In the genomic region with DNA sequence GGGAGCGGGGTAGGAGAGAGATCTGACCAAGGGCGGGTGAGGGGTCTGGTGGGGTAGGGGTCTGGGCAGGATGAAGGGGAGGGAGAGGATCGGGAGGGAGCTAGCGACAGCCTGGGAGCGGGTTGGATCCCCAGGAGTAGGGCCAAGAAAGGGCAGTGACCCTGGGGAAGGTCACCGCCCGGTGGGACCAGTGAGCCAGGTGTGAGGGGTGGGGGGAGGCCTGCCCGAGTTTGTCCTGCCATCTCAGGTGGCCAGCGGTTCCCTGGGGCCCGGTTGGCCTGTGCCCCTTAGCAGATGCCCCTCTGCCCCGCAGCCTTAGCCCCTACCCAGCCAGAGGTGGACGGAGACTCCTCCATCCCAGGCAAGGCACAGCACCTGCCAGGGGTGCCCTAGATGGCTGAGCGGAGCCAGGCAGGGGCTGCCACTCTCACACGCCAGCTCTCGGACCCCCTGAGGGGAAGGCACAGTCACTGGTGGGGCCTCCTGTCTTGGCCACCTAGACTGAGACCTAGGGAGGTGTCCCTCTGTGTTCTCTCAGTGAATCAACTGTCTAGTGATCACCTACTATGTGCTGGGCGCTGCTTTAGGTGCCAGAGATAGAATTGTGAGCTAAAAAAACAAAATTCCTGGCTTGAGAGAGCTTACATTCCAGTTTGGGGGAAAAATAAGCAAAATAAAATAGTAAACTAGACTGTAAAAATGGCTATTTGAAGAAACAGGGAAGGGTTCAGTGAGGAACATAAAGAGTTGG, we compare ENCODE assay signal across 8 cellular contexts. TPM values are rescaled to one million over a fixed set of nuclear protein-coding genes. Genes with fewer than 3 reads are reported as not detected.
A peak's percentile ranks its signal among the peaks of the same experiment; 100 is the strongest.
DNase-seq lines count a peak whose midpoint lies in the region; ATAC-seq, FAIRE-seq and TF ChIP-seq lines count a peak whose summit lies in the region.

No MANE protein-coding gene starts in this region.

- H3K36me3 ChIP-seq in HUES64 (ENCODE audit: insufficient read depth, low read length): no peaks in the 10 kb centered on the region

- no peak for TF ChIP-seq POLR2A in A549 (IDR thresholded peaks at IDR 0.05; ENCODE audit: low read length)

- no peak for TF ChIP-seq RAD21 in A549 (conservative IDR thresholded peaks at IDR 0.05 in 1 of 2, IDR thresholded peaks at IDR 0.05 in 1 of 2)

- H3K4me1 ChIP-seq in A549: 0 out of 3 replicates have a peak, but pooled peaks cover 3% of the 10 kb centered on the region
- no peaks in the 10 kb centered on the region for H3K4me1 ChIP-seq in HUES64 (ENCODE audit: insufficient read depth, low read length)

- H3K36me3 Mint-ChIP-seq in effector memory CD8-positive, alpha-beta T cell (ENCODE audit: insufficient read depth): peaks cover 11% of the 10 kb centered on the region
- H3K36me3 Mint-ChIP-seq in mesothelial cell of epicardium: no peaks in the 10 kb centered on the region

- peaks cover 0 to 10% of the 10 kb centered on the region in 2 donors for H3K27me3 Mint-ChIP-seq in effector memory CD8-positive, alpha-beta T cell
- H3K27me3 Mint-ChIP-seq in mesothelial cell of epicardium (ENCODE audit: low read depth): no peaks in the 10 kb centered on the region

- DNase-seq in A549 (ENCODE audit: low read depth in 1 of 2, low spot score in 1 of 2) (no peak), mesothelial cell of epicardium (ENCODE audit: low spot score in 2 of 2, unreplicated experiment in 2 of 2) (no peak), NCI-H1417 treated with DMSO at 0.1 percent for 48 hours (lab: John Stamatoyannopoulos, UW) (no peak), ecto neural progenitor cell (ENCODE audit: low spot score) (no peak), urothelium cell line (ENCODE audit: low spot score) (no peak)
- no peak for DNase-seq in effector memory CD8-positive, alpha-beta T cell

- CTCF ChIA-PET in A549 (lab: Yijun Ruan, JAX): interaction anchor here (0.6 to 1.9 kb wide), 5 partner anchors 8 to 58 kb away, joined by 3 to 12 read pairs (median 7); no protein-coding TSS in a partner anchor

- no peak; the same call in 2 of the 3 replicates for TF ChIP-seq CTCF in A549 (IDR thresholded peaks at IDR 0.05)
- no peak for TF ChIP-seq CTCF in mesothelial cell of epicardium (IDR thresholded peaks at IDR 0.05; ENCODE audit: unreplicated experiment)

- H3K9ac ChIP-seq in HUES64 (ENCODE audit: low read depth, low read length): no peak overlapping the region

- H3K9me3 ChIP-seq in A549 (no peaks in the 10 kb centered on the region), HUES64 (ENCODE audit: insufficient read depth, low read depth, low read length) (no peaks in the 10 kb centered on the region)

- no peak overlapping the region for H3K27ac Mint-ChIP-seq in effector memory CD8-positive, alpha-beta T cell
- H3K27ac Mint-ChIP-seq in mesothelial cell of epicardium: peak overlapping the region; percentile 59

- H3K27ac ChIP-seq in A549 (peak overlapping the region; percentile 51 to 94; a peak in 5 of 6 replicates), HUES64 (ENCODE audit: low read depth, low read length) (no peak overlapping the region)

- H3K4me3 ChIP-seq in A549 (peak overlapping the region; percentile 90), HUES64 (ENCODE audit: low read length) (peak overlapping the region; percentile 48)

- ATAC-seq in A549 (peak in 1 of 2 experiments; percentile 24; a peak in 3 of 6 replicates), GM21576 (IDR thresholded peaks at IDR 0.05; ENCODE audit: unreplicated experiment) (no peak)
- ATAC-seq in effector memory CD8-positive, alpha-beta T cell (replicated peaks): no peak

- H3K4me2 ChIP-seq in A549: peak overlapping the region; percentile 96

- no peak for FAIRE-seq in A549 (lab: Jason Lieb, UNC)
- no peak for FAIRE-seq in urothelium cell line (lab: Jason Lieb, UNC)

- H3K9me3 Mint-ChIP-seq in effector memory CD8-positive, alpha-beta T cell: no peaks in the 10 kb centered on the region
- no peaks in the 10 kb centered on the region for H3K9me3 Mint-ChIP-seq in mesothelial cell of epicardium

- peak overlapping the region; percentile 66 to 76 for H3K4me3 Mint-ChIP-seq in effector memory CD8-positive, alpha-beta T cell
- peak overlapping the region; percentile 51 for H3K4me3 Mint-ChIP-seq in mesothelial cell of epicardium

- no peak for TF ChIP-seq EP300 in A549 (IDR thresholded peaks at IDR 0.05)

- H3K4me1 Mint-ChIP-seq in effector memory CD8-positive, alpha-beta T cell (ENCODE audit: low read depth in 2 of 2): peaks cover 16 to 24% of the 10 kb centered on the region in 2 donors
- peaks cover 26% of the 10 kb centered on the region for H3K4me1 Mint-ChIP-seq in mesothelial cell of epicardium

- POLR2A ChIA-PET in A549 (lab: Yijun Ruan, JAX): interaction anchor here (0.5 to 1.7 kb wide), 2 partner anchors 420 to 506 kb away, joined by 6 to 7 read pairs; partner anchors contain the start of gene CALM1

- H3K27me3 ChIP-seq in HUES64 (ENCODE audit: insufficient read depth, low read length): peaks cover 16% of the 10 kb centered on the region

- 27% methylated on average over 10 of the region's 16 CpGs for WGBS in A549 (ENCODE audit: missing lambda C conversion rate)
- 41% methylated on average over 16 of the region's 16 CpGs for whole genome bisulfite sequencing in HUES64

TF ChIP-seq in A549, 52 proteins besides CTCF, POLR2A, EP300 and RAD21:
- TF ChIP-seq HEYL (CRISPR knock-in tag; IDR thresholded peaks at IDR 0.05): no peak
- TF ChIP-seq SMC3 (IDR thresholded peaks at IDR 0.05): 0 out of 3 replicates have a peak, but pooled peaks have one; percentile 4
- TF ChIP-seq NPAS2 (CRISPR knock-in tag; IDR thresholded peaks at IDR 0.05; ENCODE audit: borderline replicate concordance): no peak
- TF ChIP-seq NR3C1 (IDR thresholded peaks at IDR 0.05): no peak
- no peak for TF ChIP-seq BHLHE40 (IDR thresholded peaks at IDR 0.05; ENCODE audit: low read depth, low read length)
- TF ChIP-seq, protein P1, sequence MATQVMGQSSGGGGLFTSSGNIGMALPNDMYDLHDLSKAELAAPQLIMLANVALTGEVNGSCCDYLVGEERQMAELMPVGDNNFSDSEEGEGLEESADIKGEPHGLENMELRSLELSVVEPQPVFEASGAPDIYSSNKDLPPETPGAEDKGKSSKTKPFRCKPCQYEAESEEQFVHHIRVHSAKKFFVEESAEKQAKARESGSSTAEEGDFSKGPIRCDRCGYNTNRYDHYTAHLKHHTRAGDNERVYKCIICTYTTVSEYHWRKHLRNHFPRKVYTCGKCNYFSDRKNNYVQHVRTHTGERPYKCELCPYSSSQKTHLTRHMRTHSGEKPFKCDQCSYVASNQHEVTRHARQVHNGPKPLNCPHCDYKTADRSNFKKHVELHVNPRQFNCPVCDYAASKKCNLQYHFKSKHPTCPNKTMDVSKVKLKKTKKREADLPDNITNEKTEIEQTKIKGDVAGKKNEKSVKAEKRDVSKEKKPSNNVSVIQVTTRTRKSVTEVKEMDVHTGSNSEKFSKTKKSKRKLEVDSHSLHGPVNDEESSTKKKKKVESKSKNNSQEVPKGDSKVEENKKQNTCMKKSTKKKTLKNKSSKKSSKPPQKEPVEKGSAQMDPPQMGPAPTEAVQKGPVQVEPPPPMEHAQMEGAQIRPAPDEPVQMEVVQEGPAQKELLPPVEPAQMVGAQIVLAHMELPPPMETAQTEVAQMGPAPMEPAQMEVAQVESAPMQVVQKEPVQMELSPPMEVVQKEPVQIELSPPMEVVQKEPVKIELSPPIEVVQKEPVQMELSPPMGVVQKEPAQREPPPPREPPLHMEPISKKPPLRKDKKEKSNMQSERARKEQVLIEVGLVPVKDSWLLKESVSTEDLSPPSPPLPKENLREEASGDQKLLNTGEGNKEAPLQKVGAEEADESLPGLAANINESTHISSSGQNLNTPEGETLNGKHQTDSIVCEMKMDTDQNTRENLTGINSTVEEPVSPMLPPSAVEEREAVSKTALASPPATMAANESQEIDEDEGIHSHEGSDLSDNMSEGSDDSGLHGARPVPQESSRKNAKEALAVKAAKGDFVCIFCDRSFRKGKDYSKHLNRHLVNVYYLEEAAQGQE (IDR thresholded peaks at IDR 0.05): no peak
- no peak for TF ChIP-seq CEBPB (IDR thresholded peaks at IDR 0.05)
- TF ChIP-seq, protein P2, sequence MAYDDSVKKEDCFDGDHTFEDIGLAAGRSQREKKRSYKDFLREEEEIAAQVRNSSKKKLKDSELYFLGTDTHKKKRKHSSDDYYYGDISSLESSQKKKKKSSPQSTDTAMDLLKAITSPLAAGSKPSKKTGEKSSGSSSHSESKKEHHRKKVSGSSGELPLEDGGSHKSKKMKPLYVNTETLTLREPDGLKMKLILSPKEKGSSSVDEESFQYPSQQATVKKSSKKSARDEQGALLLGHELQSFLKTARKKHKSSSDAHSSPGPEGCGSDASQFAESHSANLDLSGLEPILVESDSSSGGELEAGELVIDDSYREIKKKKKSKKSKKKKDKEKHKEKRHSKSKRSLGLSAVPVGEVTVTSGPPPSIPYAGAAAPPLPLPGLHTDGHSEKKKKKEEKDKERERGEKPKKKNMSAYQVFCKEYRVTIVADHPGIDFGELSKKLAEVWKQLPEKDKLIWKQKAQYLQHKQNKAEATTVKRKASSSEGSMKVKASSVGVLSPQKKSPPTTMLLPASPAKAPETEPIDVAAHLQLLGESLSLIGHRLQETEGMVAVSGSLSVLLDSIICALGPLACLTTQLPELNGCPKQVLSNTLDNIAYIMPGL (CRISPR knock-in tag; IDR thresholded peaks at IDR 0.05; ENCODE audit: borderline replicate concordance): no peak
TF ChIP-seq in A549: peak in this region for 1.

RNA-seq across cellular contexts. Expression of gene TTC7B, which starts 0.6 kb away (rescaled TPM):
- polyA plus RNA-seq in A549 (2011; rRNA removed) (25.7 and 28.0 TPM in 2 replicates), A549 (2017; fragmentation: RNase III; extraction: RNeasy Plus Mini Kit Qiagen cat#74134 plus additional on column Dnase treatment) (16.6 to 21.0 TPM (median 18.0 TPM) in 3 replicates)
- 25.5 and 31.4 TPM in 2 replicates for polyA plus RNA-seq in A549 (2012; cell fraction: cytosol; rRNA removed)
- polyA plus RNA-seq in A549 (2012; cell fraction: nucleus; rRNA removed): 12.9 and 19.6 TPM in 2 replicates
- polyA minus RNA-seq in A549 (2011; rRNA and poly(A)+ RNA removed): 49.4 and 54.6 TPM in 2 replicates
- 12.5 TPM for polyA plus RNA-seq in HUES64 (2013, experiment 1 of 2)
- 27.3 TPM for polyA plus RNA-seq in HUES64 (2013, experiment 2 of 2)
- 46.0 to 56.5 TPM (median 48.9 TPM) in 3 replicates for total RNA-seq in mesothelial cell of epicardium
